In the genomic region with DNA sequence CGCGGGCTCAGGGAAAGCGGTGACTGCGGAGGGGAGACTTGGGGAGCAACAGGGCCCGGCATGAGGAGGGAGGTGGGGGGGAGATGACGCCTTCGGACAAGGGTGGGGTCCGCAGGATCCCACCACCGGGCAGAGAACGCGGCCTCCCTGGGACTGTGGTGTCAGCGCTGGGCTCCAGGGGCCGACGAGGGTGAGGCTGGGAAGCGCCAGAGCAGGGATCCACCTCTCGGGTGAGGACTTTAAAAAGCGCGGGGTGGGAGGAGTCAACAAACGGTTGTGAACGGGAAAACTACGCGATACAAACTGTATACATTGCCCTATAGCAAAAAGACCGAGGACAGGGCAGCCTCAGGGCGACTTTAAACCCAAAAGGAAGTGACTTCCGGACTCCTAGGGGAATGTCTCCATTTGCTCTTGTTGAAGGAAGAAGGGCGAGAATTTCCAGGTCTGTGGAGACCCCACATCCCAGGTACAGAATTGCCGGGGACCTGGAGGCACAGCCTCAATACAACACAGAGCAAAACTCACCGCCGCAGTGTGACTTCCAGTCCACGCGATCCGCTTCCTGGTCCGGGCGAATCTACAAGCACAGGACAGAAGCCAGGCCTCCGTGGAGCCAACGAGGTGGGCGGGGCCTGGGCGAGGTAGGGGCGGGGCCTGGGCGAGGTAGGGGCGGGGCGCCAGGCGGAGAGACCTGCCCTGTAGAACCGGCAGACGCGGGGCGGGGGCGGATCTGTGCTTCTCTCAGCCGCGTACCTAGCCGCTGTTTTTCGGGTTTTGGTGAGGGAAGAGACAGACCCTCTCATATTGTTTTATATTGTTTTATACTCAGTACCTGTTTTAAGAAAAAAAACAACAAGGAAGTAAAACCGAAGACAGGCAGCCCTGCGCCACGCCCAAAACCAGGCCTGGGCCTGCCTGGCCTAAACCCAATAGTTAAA, we compare ENCODE assay signal across 8 cellular contexts. TPM values are rescaled to one million over a fixed set of nuclear protein-coding genes. Genes with fewer than 3 reads are reported as not detected.
DNase-seq lines count a peak whose midpoint lies in the region; ATAC-seq and FAIRE-seq lines count a peak whose summit lies in the region.

A gene (minus strand): TSS at position 588 of the 941 bp plus-strand sequence. CDS start 5,555 bp downstream, outside the sequence.

- DNase-seq in DMS 273 treated with DMSO at 0.1 percent for 48 hours (lab: John Stamatoyannopoulos, UW) (peak; percentile 67), KBM-7 (peak; percentile 73), SJCRH30 (peak; percentile 80 to 87), frontal cortex (ENCODE audit: low spot score in 2 of 2) (peak; percentile 38 to 80), nucleus accumbens (lab: John Stamatoyannopoulos, UW) (peak in 54 of 56 donors; percentile 12 to 83 (median 55)), substantia nigra (lab: John Stamatoyannopoulos, UW) (peak in 45 of 49 donors; percentile 1 to 92 (median 47))
- peak; percentile 92 for DNase-seq in activated naive CD4-positive, alpha-beta T cell treated with anti-CD3 and anti-CD28 coated beads for 36 hours

- peaks cover 1% of the 10 kb centered on the region for H3K9me3 Mint-ChIP-seq in activated naive CD4-positive, alpha-beta T cell treated with anti-CD3 and anti-CD28 coated beads for 36 hours

- intact Hi-C loops in activated naive CD4-positive, alpha-beta T cell treated with anti-CD3 and anti-CD28 coated beads for 36 hours (cut with micrococcal nuclease) = loop anchor here (2.0 kb wide), 2 partner anchors 20 to 26 kb away; a partner anchor contains a TSS

- no peaks in the 10 kb centered on the region; the same call in 1 of the 2 replicates for H3K4me1 ChIP-seq in SJCRH30

- in situ Hi-C loops in KBM-7 (cut with MboI; ENCODE audit: low pct_unique_long_range_greater_than_20kb, low sequenced_read_pairs) = no loop called here

- peak within 1 kb of the TSS; percentile 85 for H3K27ac Mint-ChIP-seq in activated naive CD4-positive, alpha-beta T cell treated with anti-CD3 and anti-CD28 coated beads for 36 hours

- peaks cover 20% of the 10 kb centered on the region for H3K36me3 Mint-ChIP-seq in activated naive CD4-positive, alpha-beta T cell treated with anti-CD3 and anti-CD28 coated beads for 36 hours (ENCODE audit: low read depth)

- peak within 1 kb of the TSS; percentile 91 for H3K4me3 Mint-ChIP-seq in activated naive CD4-positive, alpha-beta T cell treated with anti-CD3 and anti-CD28 coated beads for 36 hours

- FAIRE-seq in frontal cortex (lab: Jason Lieb, UNC) = no peak

- peak; percentile 92 for ATAC-seq in GM21576 (IDR thresholded peaks at IDR 0.05; ENCODE audit: unreplicated experiment)

- H3K27me3 Mint-ChIP-seq in activated naive CD4-positive, alpha-beta T cell treated with anti-CD3 and anti-CD28 coated beads for 36 hours (ENCODE audit: low read depth) = peaks cover 4% of the 10 kb centered on the region

- H3K27ac ChIP-seq in SJCRH30 = peak within 1 kb of the TSS; percentile 78
- H3K27ac ChIP-seq in substantia nigra (ENCODE audit: low read depth, low read length, poor library complexity, severe bottlenecking) = peak within 1 kb of the TSS; percentile 49

- peak within 1 kb of the TSS; percentile 88 for H3K4me3 ChIP-seq in SJCRH30

- H3K9me3 ChIP-seq in SJCRH30 (replicated peaks) = no peaks in the 10 kb centered on the region

- CTCF ChIA-PET in activated naive CD4-positive, alpha-beta T cell treated with anti-CD3 and anti-CD28 coated beads for 36 hours (lab: Charles Lee) = no interaction called here

- H3K36me3 ChIP-seq in SJCRH30 = peaks cover 11% of the 10 kb centered on the region; the same call in 1 of the 2 replicates

- H3K27me3 ChIP-seq in SJCRH30 = no peaks in the 10 kb centered on the region

- peaks cover 18% of the 10 kb centered on the region for H3K4me1 Mint-ChIP-seq in activated naive CD4-positive, alpha-beta T cell treated with anti-CD3 and anti-CD28 coated beads for 36 hours (ENCODE audit: low read depth)

RNA-seq across cellular contexts. Expression of the gene that starts here (rescaled TPM):
- total RNA-seq in SJCRH30 (2014; rRNA removed; shearing (Covaris generic)) = 6.8 TPM in 2 replicates
- 1 to 10 TPM; 4.1 to 4.3 TPM for total RNA-seq in activated naive CD4-positive, alpha-beta T cell treated with anti-CD3 and anti-CD28 coated beads for 36 hours
- total RNA-seq in frontal cortex = 3.3 TPM

Comparison
In these comparisons a context has a peak if more than half of its experiments do, and no peak if none do; other contexts are left out.
1. Peak in every context shown above with its lines: DNase-seq, ATAC-seq, H3K4me3 ChIP-seq and H3K27ac ChIP-seq.